Comparison of ENCODE assay signal across 1 cellular context in genomic region chr17:18920911-18921441, GRCh38.
TF ChIP-seq lines count a peak whose summit lies in the region.

No MANE protein-coding gene starts in this region.

TF ChIP-seq in HepG2, 621 proteins besides CTCF, POLR2A, EP300 and RAD21 (continued from another document):
- TF ChIP-seq ARID5B (CRISPR knock-in tag; IDR thresholded peaks at IDR 0.05): peak; percentile 80
- no peak; the same call in 1 of the 2 replicates for TF ChIP-seq IKZF5 (CRISPR knock-in tag; IDR thresholded peaks at IDR 0.05)
- TF ChIP-seq MIER3 (CRISPR knock-in tag; IDR thresholded peaks at IDR 0.05; ENCODE audit: borderline replicate concordance): 0 out of 2 replicates have a peak, but pooled peaks have one; percentile 39
- peak; percentile 77; the same call in 1 of the 2 replicates for TF ChIP-seq FOXO1 (CRISPR knock-in tag; IDR thresholded peaks at IDR 0.05)
- peak; percentile 86 for TF ChIP-seq GFI1 (CRISPR knock-in tag; IDR thresholded peaks at IDR 0.05; ENCODE audit: borderline replicate concordance)
- TF ChIP-seq, protein P1, sequence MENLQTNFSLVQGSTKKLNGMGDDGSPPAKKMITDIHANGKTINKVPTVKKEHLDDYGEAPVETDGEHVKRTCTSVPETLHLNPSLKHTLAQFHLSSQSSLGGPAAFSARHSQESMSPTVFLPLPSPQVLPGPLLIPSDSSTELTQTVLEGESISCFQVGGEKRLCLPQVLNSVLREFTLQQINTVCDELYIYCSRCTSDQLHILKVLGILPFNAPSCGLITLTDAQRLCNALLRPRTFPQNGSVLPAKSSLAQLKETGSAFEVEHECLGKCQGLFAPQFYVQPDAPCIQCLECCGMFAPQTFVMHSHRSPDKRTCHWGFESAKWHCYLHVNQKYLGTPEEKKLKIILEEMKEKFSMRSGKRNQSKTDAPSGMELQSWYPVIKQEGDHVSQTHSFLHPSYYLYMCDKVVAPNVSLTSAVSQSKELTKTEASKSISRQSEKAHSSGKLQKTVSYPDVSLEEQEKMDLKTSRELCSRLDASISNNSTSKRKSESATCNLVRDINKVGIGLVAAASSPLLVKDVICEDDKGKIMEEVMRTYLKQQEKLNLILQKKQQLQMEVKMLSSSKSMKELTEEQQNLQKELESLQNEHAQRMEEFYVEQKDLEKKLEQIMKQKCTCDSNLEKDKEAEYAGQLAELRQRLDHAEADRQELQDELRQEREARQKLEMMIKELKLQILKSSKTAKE (CRISPR knock-in tag; IDR thresholded peaks at IDR 0.05; ENCODE audit: borderline replicate concordance): peak; percentile 66
- TF ChIP-seq MAFK (conservative IDR thresholded peaks at IDR 0.05 in 1 of 2, IDR thresholded peaks at IDR 0.05 in 1 of 2; ENCODE audit: low read length in 2 of 2): no peak
- TF ChIP-seq NCOA2 (CRISPR knock-in tag; IDR thresholded peaks at IDR 0.05): peak; percentile 58
- TF ChIP-seq ELF3 (CRISPR knock-in tag; IDR thresholded peaks at IDR 0.05): 0 out of 2 replicates have a peak, but pooled peaks have one; percentile 20
- TF ChIP-seq MYPOP (CRISPR knock-in tag; IDR thresholded peaks at IDR 0.05): no peak
- peak; percentile 37; the same call in 1 of the 2 replicates for TF ChIP-seq FOSL2 (CRISPR knock-in tag; IDR thresholded peaks at IDR 0.05)
- peak; percentile 71 for TF ChIP-seq SAP130 (CRISPR knock-in tag; IDR thresholded peaks at IDR 0.05; ENCODE audit: low read depth)
- TF ChIP-seq ZSCAN9 (CRISPR knock-in tag; IDR thresholded peaks at IDR 0.05; ENCODE audit: borderline replicate concordance): 0 out of 2 replicates have a peak, but pooled peaks have one; percentile 25
TF ChIP-seq in HepG2: peak in this region for 43.
